Comparison of ENCODE assay signal across 8 cellular contexts in genomic region chrX:40104649-40105015, GRCh38. TPM values are rescaled to one million over a fixed set of nuclear protein-coding genes. Genes with fewer than 3 reads are reported as not detected.
DNase-seq lines count a peak whose midpoint lies in the region; ATAC-seq and TF ChIP-seq lines count a peak whose summit lies in the region.

No MANE protein-coding gene starts in this region.

- peak overlapping the region; percentile 50 for H3K4me3 Mint-ChIP-seq in activated naive CD8-positive, alpha-beta T cell treated with anti-CD3 and anti-CD28 coated beads for 36 hours
- peak overlapping the region; percentile 17 for H3K4me3 Mint-ChIP-seq in stimulated activated naive CD8-positive, alpha-beta T cell treated with anti-CD3 and anti-CD28 coated beads, Interleukin-15, Interleukin-2, amounts not matched to agents 100 ng/mL and 50 ng/mL, for 24 hours

- peaks cover 4% of the 10 kb centered on the region for H3K4me1 Mint-ChIP-seq in activated naive CD8-positive, alpha-beta T cell treated with anti-CD3 and anti-CD28 coated beads for 36 hours
- peaks cover 19% of the 10 kb centered on the region for H3K4me1 Mint-ChIP-seq in stimulated activated naive CD8-positive, alpha-beta T cell treated with anti-CD3 and anti-CD28 coated beads, Interleukin-15, Interleukin-2, amounts not matched to agents 100 ng/mL and 50 ng/mL, for 24 hours (ENCODE audit: low read depth)

- TF ChIP-seq CTCF in HL-60 (IDR thresholded peaks at IDR 0.05; ENCODE audit: insufficient read depth, low read length) = no peak

- ATAC-seq in Right ventricle myocardium superior (ENCODE audit: poor library complexity) (peak; percentile 0), Right ventricle myocardium inferior (no peak), GM21737 (IDR thresholded peaks at IDR 0.05; ENCODE audit: unreplicated experiment) (no peak)

- H3K4me3 ChIP-seq in HL-60 (replicated peaks; ENCODE audit: insufficient read depth, low read length) (peak overlapping the region; percentile 23), iPS-18c (ENCODE audit: insufficient read depth, low read depth, low read length) (peak overlapping the region; percentile 42; the same call in 1 of the 2 replicates)

- H3K27ac ChIP-seq in HL-60 (replicated peaks) = no peak overlapping the region

- H3K9me3 Mint-ChIP-seq in activated naive CD8-positive, alpha-beta T cell treated with anti-CD3 and anti-CD28 coated beads for 36 hours = no peaks in the 10 kb centered on the region
- no peaks in the 10 kb centered on the region for H3K9me3 Mint-ChIP-seq in stimulated activated naive CD8-positive, alpha-beta T cell treated with anti-CD3 and anti-CD28 coated beads, Interleukin-15, Interleukin-2, amounts not matched to agents 100 ng/mL and 50 ng/mL, for 24 hours

- H3K27ac Mint-ChIP-seq in activated naive CD8-positive, alpha-beta T cell treated with anti-CD3 and anti-CD28 coated beads for 36 hours = no peak overlapping the region
- no peak overlapping the region for H3K27ac Mint-ChIP-seq in stimulated activated naive CD8-positive, alpha-beta T cell treated with anti-CD3 and anti-CD28 coated beads, Interleukin-15, Interleukin-2, amounts not matched to agents 100 ng/mL and 50 ng/mL, for 24 hours

- no peaks in the 10 kb centered on the region for H3K27me3 ChIP-seq in HL-60 (ENCODE audit: insufficient read depth, poor library complexity, severe bottlenecking)

- intact Hi-C loops in Right ventricle myocardium superior (cut with DNase I) = no loop called here
- intact Hi-C loops in Right ventricle myocardium inferior (cut with DNase I) = no loop called here

- H3K36me3 Mint-ChIP-seq in activated naive CD8-positive, alpha-beta T cell treated with anti-CD3 and anti-CD28 coated beads for 36 hours = no peaks in the 10 kb centered on the region
- H3K36me3 Mint-ChIP-seq in stimulated activated naive CD8-positive, alpha-beta T cell treated with anti-CD3 and anti-CD28 coated beads, Interleukin-15, Interleukin-2, amounts not matched to agents 100 ng/mL and 50 ng/mL, for 24 hours (ENCODE audit: low read depth) = no peaks in the 10 kb centered on the region

- DNase-seq in Right ventricle myocardium superior (peak; percentile 54), Right ventricle myocardium inferior (ENCODE audit: missing footprints) (no peak), HL-60 (ENCODE audit: low read depth in 1 of 2, low spot score in 1 of 2) (no peak), dedifferentiated amniotic fluid mesenchymal stem cell (ENCODE audit: extremely low spot score) (no peak)
- DNase-seq in activated naive CD8-positive, alpha-beta T cell treated with anti-CD3 and anti-CD28 coated beads for 36 hours = no peak

- peaks cover 3% of the 10 kb centered on the region for H3K27me3 Mint-ChIP-seq in activated naive CD8-positive, alpha-beta T cell treated with anti-CD3 and anti-CD28 coated beads for 36 hours
- no peaks in the 10 kb centered on the region for H3K27me3 Mint-ChIP-seq in stimulated activated naive CD8-positive, alpha-beta T cell treated with anti-CD3 and anti-CD28 coated beads, Interleukin-15, Interleukin-2, amounts not matched to agents 100 ng/mL and 50 ng/mL, for 24 hours

- peaks cover 14% of the 10 kb centered on the region for H3K9me3 ChIP-seq in iPS-18c (ENCODE audit: control insufficient read depth, insufficient read depth, low read length)

RNA-seq across cellular contexts. Expression of gene BCOR, which starts 6.9 kb away (rescaled TPM):
- total RNA-seq in Right ventricle myocardium superior = 14.0 TPM
- 16.9 TPM for total RNA-seq in Right ventricle myocardium inferior
- 10 to 100 TPM; 32.3 to 36.0 TPM for total RNA-seq in activated naive CD8-positive, alpha-beta T cell treated with anti-CD3 and anti-CD28 coated beads for 36 hours
